25 cellular contexts compared by ENCODE assay signal in the genomic region with DNA sequence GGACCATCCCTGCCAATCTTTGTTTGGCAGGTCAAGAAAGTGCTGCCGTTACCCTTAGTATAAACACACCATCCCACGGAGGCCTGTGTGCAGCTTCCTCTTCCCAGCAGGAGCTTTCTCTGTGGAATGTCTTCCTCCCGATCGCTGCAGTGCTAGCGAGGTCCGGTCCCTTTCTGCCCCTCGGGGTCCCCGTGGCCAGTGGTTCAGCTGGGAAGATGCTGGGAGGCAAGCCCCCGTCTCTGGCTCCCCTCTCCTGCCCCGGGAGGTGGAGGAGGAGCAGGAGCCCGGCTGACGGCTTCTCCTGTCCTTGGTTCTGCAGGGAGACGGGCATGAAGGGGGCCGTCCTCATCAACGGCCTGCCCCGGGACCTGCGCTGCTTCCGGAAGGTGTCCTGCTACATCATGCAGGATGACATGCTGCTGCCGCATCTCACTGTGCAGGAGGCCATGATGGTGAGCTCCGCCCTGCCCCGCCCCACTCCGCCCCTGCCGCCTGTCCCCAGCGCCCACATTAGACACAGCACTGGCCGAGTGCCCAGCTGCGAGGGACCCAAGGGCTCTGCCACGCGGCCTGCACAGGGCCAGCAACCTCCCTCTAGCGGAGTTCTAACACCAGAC. TPM values are rescaled to one million over a fixed set of nuclear protein-coding genes. Genes with fewer than 3 reads are reported as not detected.
DNase-seq lines count a peak whose midpoint lies in the region; ATAC-seq and TF ChIP-seq lines count a peak whose summit lies in the region.
"Had no signal": no experiment of that assay in that cellular context is flagged by ENCODE, and none has a peak within 500 bp of the region (broad histone marks: within the 10 kb centered on the region; RNA-seq: fewer than 3 reads in every experiment).

No MANE protein-coding gene starts in this region.

- H3K79me2 ChIP-seq in osteoblast (ENCODE audit: insufficient read depth, low read length): no peaks in the 10 kb centered on the region

- H2AFZ ChIP-seq in osteoblast (ENCODE audit: low read length): no peak overlapping the region
- H2AFZ ChIP-seq: GM23248 had no signal

- H3K4me2 ChIP-seq in BLaER1 (no peak overlapping the region), osteoblast (ENCODE audit: insufficient read depth, low read length) (no peak overlapping the region)
- H3K4me2 ChIP-seq: A549 had no signal

- CTCF ChIA-PET in HEK293 (lab: Yijun Ruan, JAX): interaction anchor here (1.0 to 1.4 kb wide), 2 partner anchors 13 to 14 kb away, joined by 3 to 4 read pairs; no protein-coding TSS in a partner anchor

- no peak for TF ChIP-seq CTCF in HEK293 (tag by site-specific recombination; IDR thresholded peaks at IDR 0.05)
- no peak for TF ChIP-seq CTCF in choroid plexus epithelial cell (conservative IDR thresholded peaks at IDR 0.05; ENCODE audit: low read depth, low read length)
- no peak for TF ChIP-seq CTCF in osteoblast (IDR thresholded peaks at IDR 0.05; ENCODE audit: extremely low read depth, low read depth, low read length)

- ATAC-seq in GM19467 (IDR thresholded peaks at IDR 0.05; ENCODE audit: unreplicated experiment) (no peak), HG03460 (IDR thresholded peaks at IDR 0.05; ENCODE audit: unreplicated experiment) (no peak)
- ATAC-seq: A549, GM12878, HCT116 had no signal

- H3K9ac ChIP-seq in BLaER1: no peak overlapping the region
- H3K9ac ChIP-seq: GM23248 had no signal

- H3K4me3 ChIP-seq in BLaER1 (no peak overlapping the region), HEK293 (ENCODE audit: low read depth, low read length) (no peak overlapping the region), choroid plexus epithelial cell (ENCODE audit: low read depth, low read length) (no peak overlapping the region), osteoblast (ENCODE audit: insufficient read depth, low read length) (no peak overlapping the region)
- H3K4me3 ChIP-seq: A549, GM12878, GM23248 had no signal

- no peaks in the 10 kb centered on the region for H3K9me3 ChIP-seq in BLaER1
- no peaks in the 10 kb centered on the region for H3K9me3 ChIP-seq in HEK293 (ENCODE audit: control insufficient read depth, insufficient read depth, low read depth, low read length)
- H3K9me3 ChIP-seq in osteoblast (ENCODE audit: low read depth, low read length): no peaks in the 10 kb centered on the region
- H3K9me3 ChIP-seq: A549, BE2C, Caco-2 had no signal

- H3K27ac ChIP-seq in BLaER1 (0 out of 2 replicates have a peak overlapping the region, but pooled peaks have one; percentile 26), HEK293 (ENCODE audit: extremely low read depth, low read depth, low read length) (no peak overlapping the region), osteoblast (ENCODE audit: low read depth, low read length) (no peak overlapping the region)
- H3K27ac ChIP-seq: A549, GM23248 had no signal

- POLR2A ChIA-PET in HEK293 (lab: Yijun Ruan, JAX): no interaction called here

- H3K27me3 ChIP-seq in BLaER1 (no peaks in the 10 kb centered on the region), osteoblast (ENCODE audit: insufficient read depth, low read length) (peaks cover 3% of the 10 kb centered on the region)
- H3K27me3 ChIP-seq: BE2C had no signal

- peak; percentile 19 for DNase-seq in choroid plexus epithelial cell (ENCODE audit: low read depth)
- peak; percentile 73 for DNase-seq in osteoblast (ENCODE audit: insufficient read length, low spot score, missing footprints)
- no peak for DNase-seq in COLO829 (ENCODE audit: low spot score)
- no peak for DNase-seq in HK-2 (ENCODE audit: unreplicated experiment)
- DNase-seq: 8988T, ACHN, AML-193, BE2C, C1 segment of cervical spinal cord, Caco-2, DMS153, DMS79, EL, GDM1, GM23248, H9, HFFc6 had no signal

- peaks cover 72% of the 10 kb centered on the region for H3K36me3 ChIP-seq in BLaER1
- H3K36me3 ChIP-seq in HEK293 (ENCODE audit: control insufficient read depth in 2 of 2, insufficient read depth in 1 of 2, low read length in 2 of 2): no peaks in the 10 kb centered on the region
- H3K36me3 ChIP-seq in osteoblast (ENCODE audit: insufficient read depth, low read length): no peaks in the 10 kb centered on the region
- H3K36me3 ChIP-seq: BE2C had no signal

- H3K4me1 ChIP-seq in BLaER1 (peaks cover 74% of the 10 kb centered on the region), HEK293 (ENCODE audit: control insufficient read depth, insufficient read depth, low read length) (no peaks in the 10 kb centered on the region), osteoblast (ENCODE audit: insufficient read depth, low read length) (no peaks in the 10 kb centered on the region)
- H3K4me1 ChIP-seq: A549, BE2C, Caco-2 had no signal

- peaks cover 56% of the 10 kb centered on the region for H4K20me1 ChIP-seq in BLaER1
- no peaks in the 10 kb centered on the region for H4K20me1 ChIP-seq in osteoblast (ENCODE audit: insufficient read depth, low read length)

TF ChIP-seq in HEK293, 187 proteins besides CTCF, POLR2A, EP300 and RAD21:
- TF ChIP-seq KLF8 (tag by site-specific recombination; IDR thresholded peaks at IDR 0.05) (peak; percentile 65; the same call in 1 of the 2 replicates), KLF1 (tag by site-specific recombination; IDR thresholded peaks at IDR 0.05) (peak; percentile 78)
- TF ChIP-seq, protein P1, sequence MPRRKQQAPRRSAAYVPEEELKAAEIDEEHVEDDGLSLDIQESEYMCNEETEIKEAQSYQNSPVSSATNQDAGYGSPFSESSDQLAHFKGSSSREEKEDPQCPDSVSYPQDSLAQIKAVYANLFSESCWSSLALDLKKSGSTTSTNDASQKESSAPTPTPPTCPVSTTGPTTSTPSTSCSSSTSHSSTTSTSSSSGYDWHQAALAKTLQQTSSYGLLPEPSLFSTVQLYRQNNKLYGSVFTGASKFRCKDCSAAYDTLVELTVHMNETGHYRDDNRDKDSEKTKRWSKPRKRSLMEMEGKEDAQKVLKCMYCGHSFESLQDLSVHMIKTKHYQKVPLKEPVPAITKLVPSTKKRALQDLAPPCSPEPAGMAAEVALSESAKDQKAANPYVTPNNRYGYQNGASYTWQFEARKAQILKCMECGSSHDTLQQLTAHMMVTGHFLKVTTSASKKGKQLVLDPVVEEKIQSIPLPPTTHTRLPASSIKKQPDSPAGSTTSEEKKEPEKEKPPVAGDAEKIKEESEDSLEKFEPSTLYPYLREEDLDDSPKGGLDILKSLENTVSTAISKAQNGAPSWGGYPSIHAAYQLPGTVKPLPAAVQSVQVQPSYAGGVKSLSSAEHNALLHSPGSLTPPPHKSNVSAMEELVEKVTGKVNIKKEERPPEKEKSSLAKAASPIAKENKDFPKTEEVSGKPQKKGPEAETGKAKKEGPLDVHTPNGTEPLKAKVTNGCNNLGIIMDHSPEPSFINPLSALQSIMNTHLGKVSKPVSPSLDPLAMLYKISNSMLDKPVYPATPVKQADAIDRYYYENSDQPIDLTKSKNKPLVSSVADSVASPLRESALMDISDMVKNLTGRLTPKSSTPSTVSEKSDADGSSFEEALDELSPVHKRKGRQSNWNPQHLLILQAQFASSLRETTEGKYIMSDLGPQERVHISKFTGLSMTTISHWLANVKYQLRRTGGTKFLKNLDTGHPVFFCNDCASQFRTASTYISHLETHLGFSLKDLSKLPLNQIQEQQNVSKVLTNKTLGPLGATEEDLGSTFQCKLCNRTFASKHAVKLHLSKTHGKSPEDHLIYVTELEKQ (tag by site-specific recombination; IDR thresholded peaks at IDR 0.05; ENCODE audit: borderline replicate concordance): no peak

RNA-seq across cellular contexts. Expression of a gene that starts 42.1 kb away (rescaled TPM):
- total RNA-seq in osteoblast: not detected in 2 replicates
- total RNA-seq: CD4-positive, alpha-beta memory T cell; GM12878; GM23248; HFFc6 had no signal

RNA-seq across cellular contexts. Expression of a gene that starts 54.2 kb away (rescaled TPM):
- under 0.01 and 0.72 TPM in 2 replicates for total RNA-seq in osteoblast
- total RNA-seq: Caco-2, GM23248, HFFc6 had no signal

Comparison
In these comparisons a context has a peak if more than half of its experiments do, and no peak if none do; other contexts are left out.
1. DNase-seq: peak in choroid plexus epithelial cell (single experiment) and osteoblast (single experiment); none in COLO829 (single experiment) and HK-2 (single experiment).